In genomic region chr4:98377626-98378025, GRCh38 we compare ENCODE assay signal across 16 cellular contexts.
A peak's percentile ranks its signal among the peaks of the same experiment; 100 is the strongest.
DNase-seq lines count a peak whose midpoint lies in the region; ATAC-seq, FAIRE-seq and TF ChIP-seq lines count a peak whose summit lies in the region.
"Had no signal": no experiment of that assay in that cellular context is flagged by ENCODE, and none has a peak within 500 bp of the region (broad histone marks: within the 10 kb centered on the region; RNA-seq: fewer than 3 reads in every experiment).

No MANE protein-coding gene starts in this region.

- peak overlapping the region; percentile 57 for H3K27ac ChIP-seq in ACC112 (ENCODE audit: low read depth, low read length)
- H3K27ac ChIP-seq: ascending aorta; BLaER1 treated with 17β-estradiol and CSF1 and Interleukin-3, amounts not matched to agents 10 nM and 100 nM; stomach had no signal

- H3K4me3 ChIP-seq in ACC112 (ENCODE audit: low read depth, low read length) = peak overlapping the region; percentile 56
- H3K4me3 ChIP-seq in fibroblast of pulmonary artery (replicated peaks; ENCODE audit: low read depth, low read length) = no peak overlapping the region
- no peak overlapping the region for H3K4me3 ChIP-seq in MG63
- H3K4me3 ChIP-seq: ascending aorta; BLaER1 treated with 17β-estradiol and CSF1 and Interleukin-3, amounts not matched to agents 10 nM and 100 nM; stomach had no signal

- TF ChIP-seq CTCF in fibroblast of pulmonary artery (IDR thresholded peaks at IDR 0.05; ENCODE audit: low read length, missing control alignments) = no peak

- FAIRE-seq in RCC 7860 (lab: Jason Lieb, UNC) = peak; percentile 14

- H3K36me3 ChIP-seq in ACC112 (ENCODE audit: insufficient read depth, low read length) = no peaks in the 10 kb centered on the region
- no peaks in the 10 kb centered on the region for H3K36me3 ChIP-seq in MG63
- H3K36me3 ChIP-seq: ascending aorta had no signal

- no peak overlapping the region for H2AFZ ChIP-seq in ACC112 (ENCODE audit: low read length, unreplicated experiment)

- no peaks in the 10 kb centered on the region for H3K27me3 ChIP-seq in ACC112 (ENCODE audit: insufficient read depth, low read length)
- H3K27me3 ChIP-seq in MG63 = no peaks in the 10 kb centered on the region
- H3K27me3 ChIP-seq: ascending aorta; BLaER1 treated with 17β-estradiol and CSF1 and Interleukin-3, amounts not matched to agents 10 nM and 100 nM; stomach had no signal

- peaks cover 21% of the 10 kb centered on the region for H3K4me1 ChIP-seq in ACC112 (ENCODE audit: control insufficient read depth, insufficient read depth, low read length, unreplicated experiment)
- H3K4me1 ChIP-seq: ascending aorta, stomach had no signal

- no peak for ATAC-seq in HG03039 (IDR thresholded peaks at IDR 0.05; ENCODE audit: unreplicated experiment)
- ATAC-seq: right cardiac atrium had no signal

- no peaks in the 10 kb centered on the region for H3K79me2 ChIP-seq in ACC112 (ENCODE audit: control insufficient read depth, insufficient read depth, low read length, unreplicated experiment)

- no peaks in the 10 kb centered on the region for H3K9me3 ChIP-seq in MG63
- H3K9me3 ChIP-seq: ascending aorta; BLaER1 treated with 17β-estradiol and CSF1 and Interleukin-3, amounts not matched to agents 10 nM and 100 nM; stomach had no signal

- DNase-seq in GM04504 (ENCODE audit: low read depth) (peak; percentile 2), RCC 7860 (ENCODE audit: low spot score) (no peak), fibroblast of pulmonary artery (ENCODE audit: low read depth) (peak; percentile 36), MG63 (no peak), NCI-H146 (lab: John Stamatoyannopoulos, UW) (no peak), SW 1271 (lab: John Stamatoyannopoulos, UW) (no peak)
- DNase-seq: effector memory CD4-positive, alpha-beta T cell; glutamatergic neuron; NCI-H1694 treated with DMSO at 0.1 percent for 48 hours; right cardiac atrium; SIG-M5; stomach had no signal

Comparison
In these comparisons a context has a peak if more than half of its experiments do, and no peak if none do; other contexts are left out.
1. DNase-seq: peak in GM04504 (single experiment) and fibroblast of pulmonary artery (single experiment); none in RCC 7860 (single experiment), MG63 (single experiment), NCI-H146 (single experiment) and SW 1271 (0 of 2).